In the genomic region with DNA sequence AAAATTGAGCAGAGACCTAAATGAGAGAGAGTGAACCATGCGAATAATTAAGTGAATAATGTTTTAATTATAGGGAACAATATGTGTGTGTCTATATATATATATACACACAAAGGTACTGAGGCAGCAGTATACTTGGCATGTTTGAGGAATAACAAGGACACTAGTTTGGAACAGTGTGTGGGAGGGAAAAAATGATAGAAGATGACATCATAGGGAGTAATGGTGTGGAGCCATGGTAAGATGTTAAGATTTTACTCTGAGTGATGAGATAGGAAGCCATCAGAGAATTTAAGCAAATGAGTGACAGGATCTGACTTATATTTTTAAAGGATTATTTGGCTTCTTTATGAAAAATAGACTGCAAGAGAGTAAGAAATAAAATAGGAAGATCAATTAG, we compare ENCODE assay signal across 33 cellular contexts. TPM values are rescaled to one million over a fixed set of nuclear protein-coding genes. Genes with fewer than 3 reads are reported as not detected.
"Had no signal": no experiment of that assay in that cellular context is flagged by ENCODE, and none has a peak within 500 bp of the region (broad histone marks: within the 10 kb centered on the region; RNA-seq: fewer than 3 reads in every experiment).

No MANE protein-coding gene starts in this region.

- H3K4me1 Mint-ChIP-seq: activated CD4-positive, alpha-beta T cell treated with anti-CD3 and anti-CD28 coated beads, Interleukin-2, amount 10 ng/mL, durations not matched to agents 7 days and 5 days; activated naive CD4-positive, alpha-beta T cell treated with anti-CD3 and anti-CD28 coated beads, Interleukin-2, amount 50 U/mL, for 24 hours; activated naive CD8-positive, alpha-beta T cell treated with anti-CD3 and anti-CD28 coated beads for 36 hours; activated naive CD8-positive, alpha-beta T cell treated with anti-CD3 and anti-CD28 coated beads, Interleukin-2, amount 50 U/mL, for 24 hours; activated T-helper 17 cell treated with anti-CD3 and anti-CD28 coated beads, Interleukin-2, amount 50 U/mL, for 72 hours; WTC11 had no signal

- DNase-seq: activated CD4-positive, alpha-beta T cell treated with anti-CD3 and anti-CD28 coated beads for 1 hour; activated CD4-positive, alpha-beta T cell treated with anti-CD3 and anti-CD28 coated beads for 4 hours; activated CD4-positive, alpha-beta T cell treated with anti-CD3 and anti-CD28 coated beads, Interleukin-2, amount 10 ng/mL, durations not matched to agents 7 days and 5 days; activated CD4-positive, alpha-beta T cell treated with anti-CD3 and anti-CD28 coated beads, Interleukin-2, amount 50 U/mL, for 48 hours; activated CD8-positive, alpha-beta memory T cell treated with anti-CD3 and anti-CD28 coated beads for 24 hours; activated CD8-positive, alpha-beta T cell treated with anti-CD3 and anti-CD28 coated beads for 36 hours; activated effector memory CD4-positive, alpha-beta T cell treated with Interleukin-2 at 50 U/mL for 16 hours; activated naive CD4-positive, alpha-beta T cell treated with anti-CD3 and anti-CD28 coated beads for 36 hours; activated naive CD8-positive, alpha-beta T cell treated with anti-CD3 and anti-CD28 coated beads for 36 hours; activated naive CD8-positive, alpha-beta T cell treated with anti-CD3 and anti-CD28 coated beads, Interleukin-2, amount 50 U/mL, for 24 hours; activated T-cell treated with anti-CD3 and anti-CD28 coated beads, Interleukin-2, amount 50 U/mL, for 4 hours; adrenal gland; central memory CD4-positive, alpha-beta T cell; cerebellar nuclear complex; colonic mucosa; effector CD8-positive, alpha-beta T cell; esophagus squamous epithelium; foreskin keratinocyte; gastrocnemius medialis; glutamatergic neuron; heart left ventricle; T-helper 2 cell had no signal

- H3K27ac Mint-ChIP-seq: activated CD4-positive, alpha-beta T cell treated with anti-CD3 and anti-CD28 coated beads, Interleukin-2, amount 10 ng/mL, durations not matched to agents 7 days and 5 days; activated CD8-positive, alpha-beta T cell treated with anti-CD3 and anti-CD28 coated beads for 36 hours; activated naive CD4-positive, alpha-beta T cell treated with anti-CD3 and anti-CD28 coated beads for 36 hours; activated naive CD4-positive, alpha-beta T cell treated with anti-CD3 and anti-CD28 coated beads, Interleukin-2, amount 50 U/mL, for 24 hours; activated naive CD8-positive, alpha-beta T cell treated with anti-CD3 and anti-CD28 coated beads for 36 hours; activated naive CD8-positive, alpha-beta T cell treated with anti-CD3 and anti-CD28 coated beads, Interleukin-2, amount 50 U/mL, for 24 hours; activated T-helper 17 cell treated with anti-CD3 and anti-CD28 coated beads, Interleukin-2, amount 50 U/mL, for 72 hours; WTC11 had no signal

- H3K27me3 Mint-ChIP-seq: activated CD4-positive, alpha-beta T cell treated with anti-CD3 and anti-CD28 coated beads, Interleukin-2, amount 10 ng/mL, durations not matched to agents 7 days and 5 days; activated CD8-positive, alpha-beta T cell treated with anti-CD3 and anti-CD28 coated beads for 36 hours; activated naive CD8-positive, alpha-beta T cell treated with anti-CD3 and anti-CD28 coated beads for 36 hours; activated naive CD8-positive, alpha-beta T cell treated with anti-CD3 and anti-CD28 coated beads, Interleukin-2, amount 50 U/mL, for 24 hours; activated T-helper 17 cell treated with anti-CD3 and anti-CD28 coated beads, Interleukin-2, amount 50 U/mL, for 72 hours had no signal

- H3K9me3 ChIP-seq: colonic mucosa, gastrocnemius medialis had no signal

- H3K36me3 ChIP-seq: adrenal gland, ascending aorta, breast epithelium, cardiac muscle cell, colonic mucosa, esophagus squamous epithelium had no signal

- ATAC-seq: activated CD8-positive, alpha-beta T cell treated with anti-CD3 and anti-CD28 coated beads for 36 hours; activated naive CD8-positive, alpha-beta T cell treated with anti-CD3 and anti-CD28 coated beads, Interleukin-2, amount 50 U/mL, for 24 hours; activated T-cell treated with anti-CD3 and anti-CD28 coated beads, Interleukin-2, amount 50 U/mL, for 4 hours; activated T-helper 17 cell treated with anti-CD3 and anti-CD28 coated beads, Interleukin-2, amount 50 U/mL, for 72 hours; foreskin keratinocyte; gastrocnemius medialis; heart left ventricle; WTC11 had no signal

- H3K4me3 Mint-ChIP-seq: activated CD4-positive, alpha-beta T cell treated with anti-CD3 and anti-CD28 coated beads, Interleukin-2, amount 10 ng/mL, durations not matched to agents 7 days and 5 days; activated CD8-positive, alpha-beta T cell treated with anti-CD3 and anti-CD28 coated beads for 36 hours; activated naive CD4-positive, alpha-beta T cell treated with anti-CD3 and anti-CD28 coated beads for 36 hours; activated naive CD4-positive, alpha-beta T cell treated with anti-CD3 and anti-CD28 coated beads, Interleukin-2, amount 50 U/mL, for 24 hours; activated naive CD8-positive, alpha-beta T cell treated with anti-CD3 and anti-CD28 coated beads for 36 hours; activated naive CD8-positive, alpha-beta T cell treated with anti-CD3 and anti-CD28 coated beads, Interleukin-2, amount 50 U/mL, for 24 hours; activated T-cell treated with anti-CD3 and anti-CD28 coated beads, Interleukin-2, amount 50 U/mL, for 4 hours; activated T-helper 17 cell treated with anti-CD3 and anti-CD28 coated beads, Interleukin-2, amount 50 U/mL, for 72 hours; brain; WTC11 had no signal

- H3K27ac ChIP-seq: adrenal gland, ascending aorta, breast epithelium, cardiac muscle cell, colonic mucosa, epithelial cell of prostate, esophagus squamous epithelium, foreskin keratinocyte, gastrocnemius medialis, heart left ventricle, VCaP had no signal

- H3K4me1 ChIP-seq: breast epithelium, colonic mucosa had no signal

- H3K4me3 ChIP-seq: adrenal gland, ascending aorta, breast epithelium, cardiac muscle cell, colonic mucosa, esophagus squamous epithelium, gastrocnemius medialis, heart left ventricle had no signal

- FAIRE-seq: endometrium, endothelial cell of umbilical vein had no signal

- H3K27me3 ChIP-seq: adrenal gland, ascending aorta, breast epithelium, cardiac muscle cell, colonic mucosa, esophagus squamous epithelium, foreskin keratinocyte, gastrocnemius medialis, heart left ventricle had no signal

RNA-seq across cellular contexts. Expression of a gene that starts 29.4 kb away (rescaled TPM):
- total RNA-seq: ascending aorta had no signal
